3 cellular contexts compared by ENCODE assay signal in genomic region chr1:15196069-15196468, GRCh38.
TF ChIP-seq lines count a peak whose summit lies in the region.

No MANE protein-coding gene starts in this region.

TF ChIP-seq in GM23338, 12 proteins besides CTCF, POLR2A, EP300 and RAD21 (continues in another document):
- TF ChIP-seq ZNF114 (CRISPR knock-in tag; IDR thresholded peaks at IDR 0.05) = no peak
- no peak for TF ChIP-seq POLR2AphosphoS5 (IDR thresholded peaks at IDR 0.05; ENCODE audit: low read depth)
- TF ChIP-seq EZH2 (IDR thresholded peaks at IDR 0.05; ENCODE audit: low read depth, unreplicated experiment) = no peak
- TF ChIP-seq REST (IDR thresholded peaks at IDR 0.05; ENCODE audit: unreplicated experiment) = no peak
- no peak for TF ChIP-seq STAT1 (IDR thresholded peaks at IDR 0.05; ENCODE audit: unreplicated experiment)
- no peak for TF ChIP-seq JUNB (IDR thresholded peaks at IDR 0.05; ENCODE audit: unreplicated experiment)
- no peak for TF ChIP-seq ZNF331 (CRISPR knock-in tag; IDR thresholded peaks at IDR 0.05; ENCODE audit: low read depth)
- TF ChIP-seq CREB1 (CRISPR knock-in tag; IDR thresholded peaks at IDR 0.05; ENCODE audit: low read depth) = no peak
- no peak for TF ChIP-seq EZH2phosphoT487 (IDR thresholded peaks at IDR 0.05; ENCODE audit: unreplicated experiment)
- TF ChIP-seq ETS1 (IDR thresholded peaks at IDR 0.05) = no peak

TF ChIP-seq in WTC11, 78 proteins besides CTCF, POLR2A, EP300 and RAD21:
- TF ChIP-seq ZNF416 (CRISPR knock-in tag; IDR thresholded peaks at IDR 0.05) = no peak
- no peak for TF ChIP-seq ZNF263 (CRISPR knock-in tag; IDR thresholded peaks at IDR 0.05; ENCODE audit: low read depth)
- no peak for TF ChIP-seq ZNF121 (CRISPR knock-in tag; IDR thresholded peaks at IDR 0.05)

TF ChIP-seq in endothelial cell of umbilical vein, 7 proteins besides CTCF, POLR2A, EP300 and RAD21:
- TF ChIP-seq GATA2 (IDR thresholded peaks at IDR 0.05; ENCODE audit: insufficient read depth, insufficient read length, low read depth, low read length) (no peak), JUN (IDR thresholded peaks at IDR 0.05; ENCODE audit: borderline replicate concordance, insufficient read depth, insufficient read length, low read depth) (no peak), MAX (IDR thresholded peaks at IDR 0.05; ENCODE audit: insufficient read depth, insufficient read length) (no peak), EZH2 (IDR thresholded peaks at IDR 0.05; ENCODE audit: borderline replicate concordance, low read depth, low read length, severe bottlenecking) (no peak), MYC (IDR thresholded peaks at IDR 0.05; ENCODE audit: low read depth, low read length) (no peak), FOS (IDR thresholded peaks at IDR 0.05; ENCODE audit: borderline replicate concordance, insufficient read depth, low read length) (no peak), POLR2AphosphoS5 (IDR thresholded peaks at IDR 0.05; ENCODE audit: insufficient read depth, low read depth, low read length) (no peak)
